In genomic region chr1:231487019-231487418, GRCh38 we compare ENCODE assay signal across 18 cellular contexts. TPM values are rescaled to one million over a fixed set of nuclear protein-coding genes. Genes with fewer than 3 reads are reported as not detected.
A peak's percentile ranks its signal among the peaks of the same experiment; 100 is the strongest.
DNase-seq lines count a peak whose midpoint lies in the region; ATAC-seq and TF ChIP-seq lines count a peak whose summit lies in the region.
"Had no signal": no experiment of that assay in that cellular context is flagged by ENCODE, and none has a peak within 500 bp of the region (broad histone marks: within the 10 kb centered on the region; RNA-seq: fewer than 3 reads in every experiment).

No MANE protein-coding gene starts in this region.

- H3K27ac ChIP-seq in brain microvascular endothelial cell: no peak overlapping the region
- H3K27ac ChIP-seq: C4-2B, KMS-11 had no signal

- H3K4me3 ChIP-seq in brain microvascular endothelial cell (ENCODE audit: low read depth, low read length): no peak overlapping the region
- H3K4me3 ChIP-seq: GM23338 had no signal

- intact Hi-C loops in left colon (cut with DNase I, micrococcal nuclease): no loop called here

- DNase-seq in EH (ENCODE audit: low read depth): peak; percentile 22
- peak; percentile 33 for DNase-seq in LHCN-M2 (ENCODE audit: low read depth)
- DNase-seq in brain microvascular endothelial cell: peak; percentile 44
- DNase-seq in left colon: no peak
- DNase-seq in ureter (ENCODE audit: low spot score): no peak
- DNase-seq: activated CD4-positive, alpha-beta T cell treated with anti-CD3 and anti-CD28 coated beads for 36 hours; activated naive CD8-positive, alpha-beta T cell treated with anti-CD3 and anti-CD28 coated beads, Interleukin-2, amount 10 ng/mL, durations not matched to agents 7 days and 5 days; hypothalamus; naive thymus-derived CD4-positive, alpha-beta T cell; NCI-H187 treated with DMSO at 0.1 percent for 48 hours; T-helper 2 cell had no signal

- H3K36me3 ChIP-seq in brain microvascular endothelial cell (replicated peaks): no peaks in the 10 kb centered on the region

- in situ Hi-C loops in brain microvascular endothelial cell (cut with HindIII; ENCODE audit: low pct_ligation_motif_present, low sequenced_read_pairs): no loop called here

- no peaks in the 10 kb centered on the region for H3K27me3 ChIP-seq in brain microvascular endothelial cell (replicated peaks)

- TF ChIP-seq CTCF in brain microvascular endothelial cell (IDR thresholded peaks at IDR 0.05; ENCODE audit: low read depth, low read length, missing control alignments): no peak

- ATAC-seq in left colon (peak; percentile 84), HG03108 (IDR thresholded peaks at IDR 0.05; ENCODE audit: unreplicated experiment) (no peak), GM18517 (IDR thresholded peaks at IDR 0.05; ENCODE audit: unreplicated experiment) (no peak), GM18505 (IDR thresholded peaks at IDR 0.05; ENCODE audit: unreplicated experiment) (no peak)
- ATAC-seq: activated CD4-positive, alpha-beta T cell treated with anti-CD3 and anti-CD28 coated beads for 36 hours; GM23338; left lobe of liver; naive thymus-derived CD4-positive, alpha-beta T cell had no signal

- TF ChIP-seq POLR2A in GM18505 (IDR thresholded peaks at IDR 0.05; ENCODE audit: borderline replicate concordance, extremely low read depth, insufficient read depth, insufficient read length): no peak

RNA-seq across cellular contexts. Expression of gene TSNAX, which starts 41.5 kb away (rescaled TPM):
- total RNA-seq in LHCN-M2 (2014; rRNA removed) (43.7 and 44.7 TPM in 2 replicates), left colon (10 to 100 TPM; 30.7 to 34.3 TPM), ureter (44.6 TPM)
- polyA plus RNA-seq in LHCN-M2 (2012): 20.9 TPM

Comparison
In these comparisons a context has a peak if more than half of its experiments do, and no peak if none do; other contexts are left out.
1. DNase-seq: peak in EH (single experiment), LHCN-M2 (single experiment) and brain microvascular endothelial cell (single experiment); none in left colon (0 of 2) and ureter (single experiment).